Comparison of ENCODE assay signal across 19 cellular contexts in genomic region chr7:112064627-112065385, GRCh38.
"Had no signal": no experiment of that assay in that cellular context is flagged by ENCODE, and none has a peak within 500 bp of the region (broad histone marks: within the 10 kb centered on the region; RNA-seq: fewer than 3 reads in every experiment).

No MANE protein-coding gene starts in this region.

- H3K9me3 ChIP-seq: thyroid gland had no signal

- H3K27ac ChIP-seq: thyroid gland, VCaP had no signal

- FAIRE-seq: endometrium had no signal

- H3K4me3 ChIP-seq: thyroid gland had no signal

- H3K4me1 ChIP-seq: thyroid gland had no signal

- ATAC-seq: activated CD8-positive, alpha-beta memory T cell treated with anti-CD3 and anti-CD28 coated beads, Interleukin-2, amount 10 ng/mL, durations not matched to agents 7 days and 5 days; activated CD8-positive, alpha-beta T cell treated with anti-CD3 and anti-CD28 coated beads for 36 hours; left colon; natural killer cell; stimulated activated naive CD8-positive, alpha-beta T cell treated with anti-CD3 and anti-CD28 coated beads, Interleukin-15, Interleukin-2, amounts not matched to agents 100 U/mL and 50 U/mL, for 24 hours had no signal

- DNase-seq: activated CD4-positive, alpha-beta T cell treated with anti-CD3 and anti-CD28 coated beads, Interleukin-2, amount 10 ng/mL, durations not matched to agents 7 days and 5 days; activated CD4-positive, CD25-positive, alpha-beta regulatory T cell treated with anti-CD3 and anti-CD28 coated beads, Interleukin-2, amount 50 U/mL, for 72 hours; activated CD8-positive, alpha-beta memory T cell treated with anti-CD3 and anti-CD28 coated beads, Interleukin-2, amount 10 ng/mL, durations not matched to agents 7 days and 5 days; activated CD8-positive, alpha-beta T cell treated with anti-CD3 and anti-CD28 coated beads for 36 hours; activated effector memory CD4-positive, alpha-beta T cell treated with anti-CD3 and anti-CD28 coated beads, Interleukin-2, amount 50 U/mL, for 16 hours; activated naive CD4-positive, alpha-beta T cell treated with anti-CD3 and anti-CD28 coated beads, Interleukin-2, amount 10 ng/mL, durations not matched to agents 7 days and 5 days; activated T-cell treated with anti-CD3 and anti-CD28 coated beads for 4 hours; amygdala; effector CD4-positive, alpha-beta T cell; foreskin melanocyte; hippocampal formation; left colon; natural killer cell; stimulated activated CD4-positive, alpha-beta T cell treated with anti-CD3 and anti-CD28 coated beads, Interleukin-12 subunit alpha, Interleukin-12 subunit beta, amount 100 ng/mL, for 4 hours; stimulated activated CD4-positive, alpha-beta T cell treated with anti-CD3 and anti-CD28 coated beads, Interleukin-4, amount 100 ng/mL, for 4 hours; stimulated activated naive CD8-positive, alpha-beta T cell treated with anti-CD3 and anti-CD28 coated beads, Interleukin-15, Interleukin-2, amounts not matched to agents 100 U/mL and 50 U/mL, for 24 hours; thyroid gland had no signal

- H3K36me3 ChIP-seq: thyroid gland had no signal

- H3K27me3 ChIP-seq: thyroid gland had no signal
